Comparison of ENCODE assay signal across 9 cellular contexts in genomic region chr1:248243204-248243603, GRCh38. TPM values are rescaled to one million over a fixed set of nuclear protein-coding genes. Genes with fewer than 3 reads are reported as not detected.
A peak's percentile ranks its signal among the peaks of the same experiment; 100 is the strongest.
DNase-seq lines count a peak whose midpoint lies in the region; ATAC-seq and FAIRE-seq lines count a peak whose summit lies in the region.
"Had no signal": no experiment of that assay in that cellular context is flagged by ENCODE, and none has a peak within 500 bp of the region (broad histone marks: within the 10 kb centered on the region; RNA-seq: fewer than 3 reads in every experiment).

No MANE protein-coding gene starts in this region.

- H3K4me1 Mint-ChIP-seq in CD4-positive, alpha-beta memory T cell = peaks cover 0 to 2% (median under 1%) of the 10 kb centered on the region in 4 donors

- intact Hi-C loops in CD4-positive, alpha-beta memory T cell (cut with micrococcal nuclease) = loop anchor here (1.0 to 10.0 kb wide), 2 partner anchors 372 to 443 kb away; no protein-coding TSS in a partner anchor

- H3K27me3 Mint-ChIP-seq in CD4-positive, alpha-beta memory T cell = peaks cover 3 to 11% of the 10 kb centered on the region in 2 donors

- H3K9me3 Mint-ChIP-seq in CD4-positive, alpha-beta memory T cell = no peaks in the 10 kb centered on the region

- no peaks in the 10 kb centered on the region for H3K36me3 Mint-ChIP-seq in CD4-positive, alpha-beta memory T cell

- H3K4me1 ChIP-seq in CD4-positive, alpha-beta memory T cell (ENCODE audit: insufficient read depth, low read length) = peaks cover 3% of the 10 kb centered on the region

- H3K36me3 ChIP-seq in CD4-positive, alpha-beta memory T cell (ENCODE audit: insufficient read depth, low read length) = no peaks in the 10 kb centered on the region

- no peaks in the 10 kb centered on the region for H3K9me3 ChIP-seq in CD4-positive, alpha-beta memory T cell (ENCODE audit: control insufficient read depth in 1 of 2, low read length in 2 of 2)

- peak in 4 of 5 donors; percentile 14 to 32 (median 26) for DNase-seq in CD4-positive, alpha-beta memory T cell
- DNase-seq in NCI-H1436 (lab: John Stamatoyannopoulos, UW) (peak; percentile 70), foreskin melanocyte (peak; percentile 30), mesenteric fat pad (ENCODE audit: low spot score) (no peak)
- DNase-seq in stimulated activated CD8-positive, alpha-beta memory T cell treated with anti-CD3 and anti-CD28 coated beads, Interleukin-4, amount 100 ng/mL, for 48 hours = peak; percentile 26

- H3K4me3 Mint-ChIP-seq in CD4-positive, alpha-beta memory T cell = peak overlapping the region in 4 of 8 donors; percentile 1 to 62 (median 44)

- H3K27ac ChIP-seq in CD4-positive, alpha-beta memory T cell (ENCODE audit: low read depth, low read length) = no peak overlapping the region

- H3K4me3 ChIP-seq in CD4-positive, alpha-beta memory T cell (ENCODE audit: low read length in 2 of 2) = no peak overlapping the region

- peak overlapping the region in 1 of 7 donors; percentile 7 for H3K27ac Mint-ChIP-seq in CD4-positive, alpha-beta memory T cell

- CTCF ChIA-PET in CD4-positive, alpha-beta memory T cell (lab: Charles Lee; ENCODE audit: partially characterized antibody) = interaction anchor here (0.7 to 1.9 kb wide), 4 partner anchors 15 to 436 kb away, joined by 3 to 5 read pairs (median 4); no protein-coding TSS in a partner anchor

- peak; percentile 94 for FAIRE-seq in TTC549 (lab: Jason Lieb, UNC)

- POLR2A ChIA-PET in CD4-positive, alpha-beta memory T cell (lab: Charles Lee; ENCODE audit: partially characterized antibody) = no interaction called here

- no peaks in the 10 kb centered on the region for H3K27me3 ChIP-seq in CD4-positive, alpha-beta memory T cell (ENCODE audit: insufficient read depth, low read length)

- ATAC-seq in GM18511 (IDR thresholded peaks at IDR 0.05; ENCODE audit: unreplicated experiment) = peak; percentile 93
- ATAC-seq in HG02852 (IDR thresholded peaks at IDR 0.05; ENCODE audit: unreplicated experiment) = peak; percentile 83

RNA-seq across cellular contexts. Expression of gene OR2M4, which starts 12.0 kb away (rescaled TPM):
- not detected for total RNA-seq in CD4-positive, alpha-beta memory T cell
- not detected for polyA plus RNA-seq in CD4-positive, alpha-beta memory T cell
- not detected for total RNA-seq in mesenteric fat pad
- total RNA-seq: skeletal muscle tissue had no signal

RNA-seq across cellular contexts. Expression of gene OR2T33, which starts 34.6 kb away (rescaled TPM):
- total RNA-seq in CD4-positive, alpha-beta memory T cell = not detected
- not detected for polyA plus RNA-seq in CD4-positive, alpha-beta memory T cell
- not detected for total RNA-seq in mesenteric fat pad
- total RNA-seq: skeletal muscle tissue had no signal

RNA-seq across cellular contexts. Expression of gene OR2M3, which starts 46.1 kb away (rescaled TPM):
- not detected for total RNA-seq in CD4-positive, alpha-beta memory T cell
- not detected for polyA plus RNA-seq in CD4-positive, alpha-beta memory T cell
- not detected for total RNA-seq in mesenteric fat pad
- total RNA-seq: skeletal muscle tissue had no signal
